8 cellular contexts compared by ENCODE assay signal in genomic region chr1:85502625-85503083, GRCh38. TPM values are rescaled to one million over a fixed set of nuclear protein-coding genes. Genes with fewer than 3 reads are reported as not detected.
DNase-seq lines count a peak whose midpoint lies in the region; ATAC-seq and TF ChIP-seq lines count a peak whose summit lies in the region.

No MANE protein-coding gene starts in this region.

- TF ChIP-seq POLR2A in vagina (IDR thresholded peaks at IDR 0.05), result no peak

- 0 out of 2 replicates have a peak overlapping the region, but pooled peaks have one; percentile 59 for H2AFZ ChIP-seq in Loucy (ENCODE audit: low read length)

- intact Hi-C loops in vagina (cut with DNase I), result loop anchor here (5.0 to 10.0 kb wide), 2 partner anchors 182 to 195 kb away; no protein-coding TSS in a partner anchor

- H3K4me3 ChIP-seq in Loucy (ENCODE audit: low read length, poor library complexity, severe bottlenecking) (no peak overlapping the region), vagina (no peak overlapping the region)

- H3K4me2 ChIP-seq in Loucy (ENCODE audit: low read depth, low read length, poor library complexity, severe bottlenecking), result no peak overlapping the region

- no peak overlapping the region for H3K9ac ChIP-seq in Loucy (ENCODE audit: low read depth, low read length, poor library complexity, severe bottlenecking)

- H3K27ac ChIP-seq in vagina, result no peak overlapping the region

- H4K20me1 ChIP-seq in Loucy (ENCODE audit: insufficient read depth, low read length, poor library complexity, severe bottlenecking), result no peaks in the 10 kb centered on the region

- H3K79me2 ChIP-seq in Loucy (ENCODE audit: insufficient read depth, low read length), result no peaks in the 10 kb centered on the region

- H3K4me1 ChIP-seq in Loucy (ENCODE audit: insufficient read depth, low read length, poor library complexity, severe bottlenecking) (no peaks in the 10 kb centered on the region), vagina (peaks cover 5% of the 10 kb centered on the region)

- H3F3A ChIP-seq in Loucy (ENCODE audit: low read depth), result no peaks in the 10 kb centered on the region

- peak; percentile 74 for DNase-seq in DMS53 (lab: John Stamatoyannopoulos, UW)
- DNase-seq in astrocyte of the hippocampus (ENCODE audit: low read depth, low spot score), result peak; percentile 56
- DNase-seq in islet precursor cell, result peak; percentile 70
- no peak for DNase-seq in vagina (ENCODE audit: extremely low spot score in 2 of 2)
- DNase-seq in OCI-M2 (lab: John Stamatoyannopoulos, UW; ENCODE audit: unreplicated experiment), result no peak

- H3K9me3 ChIP-seq in Loucy (ENCODE audit: insufficient read depth, low read depth, low read length), result no peaks in the 10 kb centered on the region
- H3K9me3 ChIP-seq in vagina, result no peaks in the 10 kb centered on the region

- no peaks in the 10 kb centered on the region for H3K9me2 ChIP-seq in Loucy (replicated peaks; ENCODE audit: low read depth, low read length)

- H3K36me3 ChIP-seq in Loucy (ENCODE audit: insufficient read depth, low read length) (no peaks in the 10 kb centered on the region), vagina (no peaks in the 10 kb centered on the region)

- H3K27me3 ChIP-seq in Loucy (ENCODE audit: insufficient read depth, low read length, poor library complexity, severe bottlenecking) (no peaks in the 10 kb centered on the region), vagina (no peaks in the 10 kb centered on the region)

- TF ChIP-seq CTCF in Loucy (conservative IDR thresholded peaks at IDR 0.05; ENCODE audit: low read length) (peak; percentile 55), vagina (IDR thresholded peaks at IDR 0.05) (peak in 2 of 3 experiments; percentile 27 to 47)

- ATAC-seq in GM19351 (IDR thresholded peaks at IDR 0.05; ENCODE audit: unreplicated experiment) (no peak), GM21717 (IDR thresholded peaks at IDR 0.05; ENCODE audit: unreplicated experiment) (no peak)

RNA-seq across cellular contexts. Expression of gene DDAH1, which starts 37.7 kb away (rescaled TPM):
- 10.3 TPM for total RNA-seq in vagina

Comparison
In these comparisons a context has a peak if more than half of its experiments do, and no peak if none do; other contexts are left out.
1. DNase-seq: peak in DMS53 (single experiment), astrocyte of the hippocampus (single experiment) and islet precursor cell (single experiment); none in vagina (0 of 2) and OCI-M2 (single experiment).